ENCODE assay signal across 25 cellular contexts in the genomic region with DNA sequence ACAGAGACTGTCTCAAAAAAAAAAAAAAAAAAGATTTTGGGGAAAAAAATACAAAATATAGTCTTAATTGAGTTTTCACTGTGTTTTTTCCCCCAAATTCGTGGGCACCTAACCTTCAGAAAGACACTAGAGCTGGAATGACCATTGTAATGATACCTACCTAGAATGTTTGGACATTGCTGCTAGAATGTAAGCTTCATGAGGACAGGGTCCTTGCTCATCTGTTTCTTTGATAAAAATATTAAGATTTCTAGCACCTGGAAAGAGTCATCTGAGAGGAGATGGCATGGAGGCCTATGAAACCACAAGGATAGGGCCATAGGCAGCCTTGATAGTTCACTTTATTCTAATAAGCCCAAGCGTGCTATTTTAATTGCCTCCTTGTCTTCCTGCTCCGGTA.
"Had no signal": no experiment of that assay in that cellular context is flagged by ENCODE, and none has a peak within 500 bp of the region (broad histone marks: within the 10 kb centered on the region; RNA-seq: fewer than 3 reads in every experiment).

No MANE protein-coding gene starts in this region.

- H3K9me3 ChIP-seq: stomach, suprapubic skin, testis, thoracic aorta, thyroid gland, tibial artery, tibial nerve, transverse colon, upper lobe of left lung, uterus, vagina had no signal

- FAIRE-seq: urothelium cell line had no signal

- H3K27ac ChIP-seq: stomach, suprapubic skin, testis, thoracic aorta, thyroid gland, tibial artery, tibial nerve, transverse colon, upper lobe of left lung, uterus, vagina had no signal

- DNase-seq: stimulated activated CD4-positive, alpha-beta T cell treated with anti-CD3 and anti-CD28 coated beads, Interleukin-2, amount 100 ng/mL, for 48 hours; stimulated activated CD4-positive, alpha-beta T cell treated with anti-CD3 and anti-CD28 coated beads, Interleukin-4, amount 100 ng/mL, for 1 hour; stimulated activated CD4-positive, alpha-beta T cell treated with anti-CD3 and anti-CD28 coated beads, Interleukin-4, amount 100 ng/mL, for 24 hours; stimulated activated CD4-positive, alpha-beta T cell treated with anti-CD3 and anti-CD28 coated beads, Interleukin-4, amount 100 ng/mL, for 4 hours; stimulated activated CD8-positive, alpha-beta memory T cell treated with anti-CD3 and anti-CD28 coated beads, Interleukin-4, amount 100 ng/mL, for 48 hours; stimulated activated naive B cell treated with anti-CD40 and anti-IgM and Interleukin-4, amounts not matched to agents 10 μg/mL and 1 μg/mL and 100 μg/mL, for 72 hours; stimulated activated naive CD4-positive, alpha-beta T cell; stimulated activated naive CD4-positive, alpha-beta T cell treated with Interleukin-2 at 50 U/mL for 16 hours; stimulated activated naive CD8-positive, alpha-beta T cell treated with anti-CD3 and anti-CD28 coated beads, Interleukin-15, amount 100 ng/mL, for 72 hours; stimulated activated naive CD8-positive, alpha-beta T cell treated with anti-CD3 and anti-CD28 coated beads, Interleukin-15, Interleukin-2, amounts not matched to agents 100 U/mL and 50 U/mL, for 24 hours; stomach; substantia nigra; testis; thyroid gland; tibial artery; transverse colon; upper lobe of left lung; uterus had no signal

- ATAC-seq: stimulated activated effector memory CD8-positive, alpha-beta T cell treated with anti-CD3 and anti-CD28 coated beads, Interleukin-12 subunit alpha, Interleukin-12 subunit beta, amount 100 ng/mL, for 72 hours; stimulated activated memory B cell treated with anti-CD40 and anti-IgM and Interleukin-4, amounts not matched to agents 10 μg/mL and 1 μg/mL and 100 μg/mL, for 72 hours; stimulated activated naive B cell treated with anti-CD40 and anti-IgM and Interleukin-4, amounts not matched to agents 10 μg/mL and 1 μg/mL and 100 μg/mL, for 72 hours; stimulated activated naive CD8-positive, alpha-beta T cell treated with anti-CD3 and anti-CD28 coated beads, Interleukin-15, amount 100 ng/mL, for 72 hours; stimulated activated naive CD8-positive, alpha-beta T cell treated with anti-CD3 and anti-CD28 coated beads, Interleukin-15, Interleukin-2, amounts not matched to agents 100 U/mL and 50 U/mL, for 24 hours had no signal

- H3K4me1 ChIP-seq: uterus, vagina had no signal

- H3K36me3 ChIP-seq: stomach, suprapubic skin, thoracic aorta, thyroid gland, tibial artery, tibial nerve, upper lobe of left lung, uterus, vagina had no signal

- H3K27me3 ChIP-seq: stomach, suprapubic skin, testis, thyroid gland, tibial artery, tibial nerve, transverse colon, upper lobe of left lung, uterus, vagina had no signal

- H3K4me3 ChIP-seq: stomach, suprapubic skin, testis, thoracic aorta, thyroid gland, tibial artery, tibial nerve, transverse colon, upper lobe of left lung, uterus, vagina had no signal
